In genomic region chr10:14583252-14583651, GRCh38 we compare ENCODE assay signal across 8 cellular contexts.
DNase-seq lines count a peak whose midpoint lies in the region; ATAC-seq, FAIRE-seq and TF ChIP-seq lines count a peak whose summit lies in the region.

No MANE protein-coding gene starts in this region.

- TF ChIP-seq CTCF in GM12878 (IDR thresholded peaks at IDR 0.05 in 2 of 3, conservative IDR thresholded peaks at IDR 0.05 in 1 of 3; ENCODE audit: control insufficient read depth in 2 of 3, extremely low read depth in 1 of 3, insufficient read depth in 1 of 3, low read depth in 3 of 3, low read length in 3 of 3): no peak

- FAIRE-seq in GM12878 (lab: Jason Lieb, UNC): no peak

- 14% methylated on average over 11 of the region's 11 CpGs for WGBS in GM12878 (ENCODE audit: insufficient coverage, insufficient replicate concordance, low lambda C conversion rate, missing lambda C conversion rate)

- TF ChIP-seq EP300 in GM12878 (IDR thresholded peaks at IDR 0.05; ENCODE audit: borderline replicate concordance in 1 of 2, control insufficient read depth in 1 of 2, low read depth in 2 of 2, low read length in 2 of 2): no peak

- SMC1A ChIA-PET in GM12878 (lab: Charles Lee; ENCODE audit: uncharacterized antibody, unreplicated experiment): interaction anchor here (1.2 to 1.7 kb wide), 2 partner anchors 15 to 45 kb away, joined by 3 to 4 read pairs; no protein-coding TSS in a partner anchor

- H3K79me2 ChIP-seq in GM12878 (ENCODE audit: control insufficient read depth, insufficient read depth, low read length): peaks cover 78% of the 10 kb centered on the region

- H3K9me3 ChIP-seq in GM12878 (replicated peaks; ENCODE audit: control insufficient read depth, insufficient read depth, low read length) (no peaks in the 10 kb centered on the region; the same call in 2 of the 3 replicates), MG63 (no peaks in the 10 kb centered on the region)

- TF ChIP-seq RAD21 in GM12878 (IDR thresholded peaks at IDR 0.05; ENCODE audit: insufficient read depth, low read depth, low read length): no peak

- H3K27me3 ChIP-seq in GM12878 (replicated peaks in 1 of 2; ENCODE audit: control insufficient read depth in 2 of 2, insufficient read depth in 2 of 2, low read length in 1 of 2) (no peaks in the 10 kb centered on the region), MG63 (no peaks in the 10 kb centered on the region)

- H3K4me1 ChIP-seq in GM12878 (ENCODE audit: control insufficient read depth, insufficient read depth, low read length): peaks cover 58% of the 10 kb centered on the region

- CTCF ChIA-PET in GM12878 (lab: Yijun Ruan, JAX): interaction anchor here (1.1 kb wide), 1 partner anchor 41 kb away, joined by 3 read pairs; no protein-coding TSS in a partner anchor

- in situ Hi-C loops in GM12878 (cut with MboI): no loop called here

- no peak overlapping the region for H3K9ac ChIP-seq in GM12878 (ENCODE audit: control insufficient read depth, insufficient read depth, low read length)

- POLR2A ChIA-PET in GM12878 (lab: Charles Lee): interaction anchor here (0.6 to 1.7 kb wide), 4 partner anchors 8 to 49 kb away, joined by 3 to 5 read pairs (median 4); no protein-coding TSS in a partner anchor

- intact Hi-C loops in GM12878 (cut with micrococcal nuclease; ENCODE audit: unreplicated experiment): no loop called here

- DNase-seq in activated CD4-positive, alpha-beta T cell treated with anti-CD3 and anti-CD28 coated beads for 24 hours (ENCODE audit: low read depth in 2 of 2): peak; percentile 51 to 68
- DNase-seq in GM12878 (ENCODE audit: low read depth, low spot score): no peak
- peak; percentile 57 for DNase-seq in stimulated activated CD8-positive, alpha-beta memory T cell treated with anti-CD3 and anti-CD28 coated beads, Interleukin-15, amount 100 ng/mL, for 1 hour (ENCODE audit: low read depth)
- no peak for DNase-seq in SIG-M5 (lab: John Stamatoyannopoulos, UW)
- DNase-seq in MG63: no peak
- DNase-seq in left lobe of liver (ENCODE audit: low spot score): no peak
- DNase-seq in pons (ENCODE audit: low spot score): no peak

- 0 out of 2 replicates have a peak, but pooled peaks have one; percentile 26 for TF ChIP-seq POLR2A in GM12878 (IDR thresholded peaks at IDR 0.05; ENCODE audit: low read depth, low read length)

- no peak overlapping the region for H3K27ac ChIP-seq in GM12878 (ENCODE audit: control insufficient read depth, insufficient read depth)

- H4K20me1 ChIP-seq in GM12878 (ENCODE audit: control insufficient read depth, insufficient read depth): no peaks in the 10 kb centered on the region

- peaks cover 5 to 8% of the 10 kb centered on the region in 2 experiments; a peak in 3 of 4 replicates for H3K36me3 ChIP-seq in GM12878 (ENCODE audit: control insufficient read depth in 2 of 2, insufficient read depth in 2 of 2, low read length in 1 of 2)
- peaks cover 24% of the 10 kb centered on the region for H3K36me3 ChIP-seq in MG63

- RAD21 ChIA-PET in GM12878 (lab: Charles Lee; ENCODE audit: unreplicated experiment): interaction anchor here (1.0 to 1.2 kb wide), 2 partner anchors 21 to 71 kb away, joined by 3 read pairs; no protein-coding TSS in a partner anchor

- no peak overlapping the region for H2AFZ ChIP-seq in GM12878 (ENCODE audit: control insufficient read depth, low read depth, low read length)

- H3K4me3 ChIP-seq in GM12878: no peak overlapping the region
- H3K4me3 ChIP-seq in MG63: no peak overlapping the region

- ATAC-seq in GM21529 (IDR thresholded peaks at IDR 0.05; ENCODE audit: unreplicated experiment) (peak; percentile 64), GM12878 (peak; percentile 47), left lobe of liver (no peak)

- H3K4me2 ChIP-seq in GM12878 (ENCODE audit: control insufficient read depth, insufficient read depth): peak overlapping the region; percentile 49

- BruUV-seq in GM12878 (replicated peaks; lab: Mats Ljungman, UMichigan): no TSS peak

TF ChIP-seq in GM12878, 131 proteins besides CTCF, POLR2A, EP300 and RAD21 (continues in another document):
- TF ChIP-seq ETV6 (conservative IDR thresholded peaks at IDR 0.05 in 1 of 2, IDR thresholded peaks at IDR 0.05 in 1 of 2; ENCODE audit: borderline replicate concordance in 1 of 2, low read depth in 1 of 2) (no peak), RUNX3 (IDR thresholded peaks at IDR 0.05; ENCODE audit: low read length) (peak; percentile 90), CREB1 (IDR thresholded peaks at IDR 0.05; ENCODE audit: low read depth) (peak; percentile 90), WRNIP1 (IDR thresholded peaks at IDR 0.05; ENCODE audit: borderline replicate concordance, low read depth, low read length) (no peak), CREM (IDR thresholded peaks at IDR 0.05; ENCODE audit: low read depth) (peak; percentile 88), ATF7 (IDR thresholded peaks at IDR 0.05; ENCODE audit: low read depth) (no peak), JUND (IDR thresholded peaks at IDR 0.05; ENCODE audit: low read depth, low read length) (no peak), KDM1A (IDR thresholded peaks at IDR 0.05; ENCODE audit: borderline replicate concordance) (no peak), IKZF2 (IDR thresholded peaks at IDR 0.05) (0 out of 4 replicates have a peak, but pooled peaks of 1 of the 2 experiments have one; percentile 20), NFIC (IDR thresholded peaks at IDR 0.05; ENCODE audit: low read depth, low read length) (no peak), ZNF384 (IDR thresholded peaks at IDR 0.05; ENCODE audit: borderline replicate concordance, low read depth, low read length) (no peak), GABPA (IDR thresholded peaks at IDR 0.05; ENCODE audit: low read depth) (no peak), NRF1 (conservative IDR thresholded peaks at IDR 0.05; ENCODE audit: low read depth, low read length) (no peak)
- TF ChIP-seq, protein P1, sequence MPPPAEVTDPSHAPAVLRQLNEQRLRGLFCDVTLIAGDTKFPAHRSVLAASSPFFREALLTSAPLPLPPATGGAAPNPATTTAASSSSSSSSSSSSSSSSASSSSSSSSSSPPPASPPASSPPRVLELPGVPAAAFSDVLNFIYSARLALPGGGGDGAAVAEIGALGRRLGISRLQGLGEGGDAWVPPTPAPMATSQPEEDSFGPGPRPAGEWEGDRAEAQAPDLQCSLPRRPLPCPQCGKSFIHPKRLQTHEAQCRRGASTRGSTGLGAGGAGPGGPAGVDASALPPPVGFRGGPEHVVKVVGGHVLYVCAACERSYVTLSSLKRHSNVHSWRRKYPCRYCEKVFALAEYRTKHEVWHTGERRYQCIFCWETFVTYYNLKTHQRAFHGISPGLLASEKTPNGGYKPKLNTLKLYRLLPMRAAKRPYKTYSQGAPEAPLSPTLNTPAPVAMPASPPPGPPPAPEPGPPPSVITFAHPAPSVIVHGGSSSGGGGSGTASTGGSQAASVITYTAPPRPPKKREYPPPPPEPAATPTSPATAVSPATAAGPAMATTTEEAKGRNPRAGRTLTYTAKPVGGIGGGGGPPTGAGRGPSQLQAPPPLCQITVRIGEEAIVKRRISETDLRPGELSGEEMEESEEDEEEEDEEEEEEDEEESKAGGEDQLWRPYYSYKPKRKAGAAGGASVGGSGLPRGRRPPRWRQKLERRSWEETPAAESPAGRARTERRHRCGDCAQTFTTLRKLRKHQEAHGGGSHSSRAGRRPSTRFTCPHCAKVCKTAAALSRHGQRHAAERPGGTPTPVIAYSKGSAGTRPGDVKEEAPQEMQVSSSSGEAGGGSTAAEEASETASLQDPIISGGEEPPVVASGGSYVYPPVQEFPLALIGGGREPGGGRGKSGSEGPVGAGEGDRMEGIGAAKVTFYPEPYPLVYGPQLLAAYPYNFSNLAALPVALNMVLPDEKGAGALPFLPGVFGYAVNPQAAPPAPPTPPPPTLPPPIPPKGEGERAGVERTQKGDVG (CRISPR knock-in tag; IDR thresholded peaks at IDR 0.05): no peak
- TF ChIP-seq, protein P2, sequence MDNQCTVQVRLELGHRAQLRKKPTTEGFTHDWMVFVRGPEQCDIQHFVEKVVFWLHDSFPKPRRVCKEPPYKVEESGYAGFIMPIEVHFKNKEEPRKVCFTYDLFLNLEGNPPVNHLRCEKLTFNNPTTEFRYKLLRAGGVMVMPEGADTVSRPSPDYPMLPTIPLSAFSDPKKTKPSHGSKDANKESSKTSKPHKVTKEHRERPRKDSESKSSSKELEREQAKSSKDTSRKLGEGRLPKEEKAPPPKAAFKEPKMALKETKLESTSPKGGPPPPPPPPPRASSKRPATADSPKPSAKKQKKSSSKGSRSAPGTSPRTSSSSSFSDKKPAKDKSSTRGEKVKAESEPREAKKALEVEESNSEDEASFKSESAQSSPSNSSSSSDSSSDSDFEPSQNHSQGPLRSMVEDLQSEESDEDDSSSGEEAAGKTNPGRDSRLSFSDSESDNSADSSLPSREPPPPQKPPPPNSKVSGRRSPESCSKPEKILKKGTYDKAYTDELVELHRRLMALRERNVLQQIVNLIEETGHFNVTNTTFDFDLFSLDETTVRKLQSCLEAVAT (IDR thresholded peaks at IDR 0.05): no peak
- TF ChIP-seq, protein P3, sequence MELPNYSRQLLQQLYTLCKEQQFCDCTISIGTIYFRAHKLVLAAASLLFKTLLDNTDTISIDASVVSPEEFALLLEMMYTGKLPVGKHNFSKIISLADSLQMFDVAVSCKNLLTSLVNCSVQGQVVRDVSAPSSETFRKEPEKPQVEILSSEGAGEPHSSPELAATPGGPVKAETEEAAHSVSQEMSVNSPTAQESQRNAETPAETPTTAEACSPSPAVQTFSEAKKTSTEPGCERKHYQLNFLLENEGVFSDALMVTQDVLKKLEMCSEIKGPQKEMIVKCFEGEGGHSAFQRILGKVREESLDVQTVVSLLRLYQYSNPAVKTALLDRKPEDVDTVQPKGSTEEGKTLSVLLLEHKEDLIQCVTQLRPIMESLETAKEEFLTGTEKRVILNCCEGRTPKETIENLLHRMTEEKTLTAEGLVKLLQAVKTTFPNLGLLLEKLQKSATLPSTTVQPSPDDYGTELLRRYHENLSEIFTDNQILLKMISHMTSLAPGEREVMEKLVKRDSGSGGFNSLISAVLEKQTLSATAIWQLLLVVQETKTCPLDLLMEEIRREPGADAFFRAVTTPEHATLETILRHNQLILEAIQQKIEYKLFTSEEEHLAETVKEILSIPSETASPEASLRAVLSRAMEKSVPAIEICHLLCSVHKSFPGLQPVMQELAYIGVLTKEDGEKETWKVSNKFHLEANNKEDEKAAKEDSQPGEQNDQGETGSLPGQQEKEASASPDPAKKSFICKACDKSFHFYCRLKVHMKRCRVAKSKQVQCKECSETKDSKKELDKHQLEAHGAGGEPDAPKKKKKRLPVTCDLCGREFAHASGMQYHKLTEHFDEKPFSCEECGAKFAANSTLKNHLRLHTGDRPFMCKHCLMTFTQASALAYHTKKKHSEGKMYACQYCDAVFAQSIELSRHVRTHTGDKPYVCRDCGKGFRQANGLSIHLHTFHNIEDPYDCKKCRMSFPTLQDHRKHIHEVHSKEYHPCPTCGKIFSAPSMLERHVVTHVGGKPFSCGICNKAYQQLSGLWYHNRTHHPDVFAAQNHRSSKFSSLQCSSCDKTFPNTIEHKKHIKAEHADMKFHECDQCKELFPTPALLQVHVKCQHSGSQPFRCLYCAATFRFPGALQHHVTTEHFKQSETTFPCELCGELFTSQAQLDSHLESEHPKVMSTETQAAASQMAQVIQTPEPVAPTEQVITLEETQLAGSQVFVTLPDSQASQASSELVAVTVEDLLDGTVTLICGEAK (IDR thresholded peaks at IDR 0.05; ENCODE audit: borderline replicate concordance): no peak

Comparison
In these comparisons a context has a peak if more than half of its experiments do, and no peak if none do; other contexts are left out.
1. DNase-seq: peak in activated CD4-positive, alpha-beta T cell treated with anti-CD3 and anti-CD28 coated beads for 24 hours (2 of 2) and stimulated activated CD8-positive, alpha-beta memory T cell treated with anti-CD3 and anti-CD28 coated beads, Interleukin-15, amount 100 ng/mL, for 1 hour (single experiment); none in GM12878 (single experiment), SIG-M5 (single experiment), MG63 (single experiment), left lobe of liver (single experiment) and pons (single experiment).